25 cellular contexts compared by ENCODE assay signal in the genomic region with DNA sequence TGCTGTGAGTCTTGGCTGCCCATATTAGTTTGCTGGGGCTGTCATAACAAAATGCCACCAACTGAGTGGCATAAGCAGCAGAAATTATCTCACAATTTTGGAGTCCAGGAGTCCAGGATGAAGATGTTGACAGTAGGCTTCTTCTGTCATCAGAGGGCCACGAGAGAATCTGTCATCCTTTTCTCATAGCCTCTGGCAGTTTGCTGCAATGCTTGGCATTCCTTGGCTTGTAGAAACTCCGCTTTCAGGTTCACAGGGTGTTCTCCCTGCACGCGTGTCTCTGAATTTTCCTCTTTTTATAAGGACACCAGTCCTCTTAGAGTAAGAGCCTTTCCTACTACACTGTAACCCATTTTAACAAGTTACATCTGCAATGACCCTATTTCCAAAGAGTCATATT.
"Had no signal": no experiment of that assay in that cellular context is flagged by ENCODE, and none has a peak within 500 bp of the region (broad histone marks: within the 10 kb centered on the region; RNA-seq: fewer than 3 reads in every experiment).

No MANE protein-coding gene starts in this region.

- H3K36me3 ChIP-seq: left lung, lower lobe of right lung, ovary, right atrium auricular region, right lobe of liver, stomach, thyroid gland, transverse colon, upper lobe of right lung had no signal

- H3K27ac ChIP-seq: left lung, lower lobe of right lung, ovary, right atrium auricular region, right lobe of liver, stomach, testis, thyroid gland, transverse colon, upper lobe of right lung had no signal

- H3K4me3 ChIP-seq: left lung, lower lobe of right lung, mucosa of descending colon, ovary, right atrium auricular region, right lobe of liver, smooth muscle cell, stomach, testis, thyroid gland, transverse colon, upper lobe of right lung had no signal

- H3K4me2 ChIP-seq: smooth muscle cell had no signal

- H3K4me1 ChIP-seq: left lung, lower lobe of right lung, right atrium auricular region, right lobe of liver, stomach, testis, thyroid gland, transverse colon, upper lobe of right lung had no signal

- H3K27me3 ChIP-seq: left lung, ovary, right atrium auricular region, right lobe of liver, stomach, testis, thyroid gland, transverse colon, upper lobe of right lung had no signal

- ATAC-seq: left colon; left lung; lower lobe of right lung; mucosa of descending colon; naive thymus-derived CD4-positive, alpha-beta T cell; natural killer cell treated with Interleukin-12 subunit alpha and Interleukin-12 subunit beta and Interleukin-15 and Interleukin-18, amount 100 ng/mL, for 72 hours; right lobe of liver; stimulated activated memory B cell treated with anti-CD40 and anti-IgM and Interleukin-4, amounts not matched to agents 10 μg/mL and 1 μg/mL and 100 μg/mL, for 72 hours; stimulated activated naive CD8-positive, alpha-beta T cell treated with anti-CD3 and anti-CD28 coated beads, Interleukin-15, Interleukin-2, amounts not matched to agents 100 U/mL and 50 U/mL, for 24 hours; upper lobe of right lung had no signal

- DNase-seq: hippocampal formation; kidney; left colon; left lung; lower lobe of right lung; mammary epithelial cell; mesenchymal stem cell; mucosa of descending colon; naive thymus-derived CD4-positive, alpha-beta T cell; ovary; right lobe of liver; stimulated activated CD4-positive, alpha-beta T cell treated with anti-CD3 and anti-CD28 coated beads, Interleukin-1b, Interleukin-23, amount 100 ng/mL, for 48 hours; stimulated activated CD4-positive, alpha-beta T cell treated with anti-CD3 and anti-CD28 coated beads, Interleukin-2, amount 100 ng/mL, for 48 hours; stimulated activated CD4-positive, alpha-beta T cell treated with anti-CD3 and anti-CD28 coated beads, Interleukin-4, amount 100 ng/mL, for 4 hours; stimulated activated CD8-positive, alpha-beta memory T cell treated with anti-CD3 and anti-CD28 coated beads, Interleukin-4, amount 100 ng/mL, for 48 hours; stimulated activated naive CD8-positive, alpha-beta T cell treated with anti-CD3 and anti-CD28 coated beads, Interleukin-15, Interleukin-2, amounts not matched to agents 100 U/mL and 50 U/mL, for 24 hours; stomach; testis; thyroid gland; transverse colon; upper lobe of right lung had no signal

- H3K9me3 ChIP-seq: left lung, lower lobe of right lung, mucosa of descending colon, ovary, right atrium auricular region, right lobe of liver, stomach, testis, thyroid gland, transverse colon, upper lobe of right lung had no signal
